In genomic region chrX:7115557-7115956, GRCh38 we compare ENCODE assay signal across 11 cellular contexts. TPM values are rescaled to one million over a fixed set of nuclear protein-coding genes. Genes with fewer than 3 reads are reported as not detected.
A peak's percentile ranks its signal among the peaks of the same experiment; 100 is the strongest.
DNase-seq lines count a peak whose midpoint lies in the region; ATAC-seq and TF ChIP-seq lines count a peak whose summit lies in the region.
"Had no signal": no experiment of that assay in that cellular context is flagged by ENCODE, and none has a peak within 500 bp of the region (broad histone marks: within the 10 kb centered on the region; RNA-seq: fewer than 3 reads in every experiment).

No MANE protein-coding gene starts in this region.

- H4K91ac ChIP-seq in mesenchymal stem cell (ENCODE audit: low read length), result no peak overlapping the region

- no peak overlapping the region for H3K14ac ChIP-seq in mesenchymal stem cell (ENCODE audit: low read length in 2 of 2)

- H3K79me2 ChIP-seq in SK-N-SH (ENCODE audit: insufficient read depth), result peaks cover 23% of the 10 kb centered on the region

- H3K9ac ChIP-seq in mesenchymal stem cell (ENCODE audit: low read length) (no peak overlapping the region), SK-N-SH (no peak overlapping the region)

- CTCF ChIA-PET in SK-N-SH (lab: Yijun Ruan, JAX), result no interaction called here

- H3K4ac ChIP-seq in mesenchymal stem cell (ENCODE audit: low read depth in 1 of 2, low read length in 2 of 2), result no peak overlapping the region

- no peak overlapping the region for H2BK5ac ChIP-seq in mesenchymal stem cell (ENCODE audit: low read depth, low read length, poor library complexity, severe bottlenecking)

- H2BK12ac ChIP-seq in mesenchymal stem cell (ENCODE audit: low read length in 2 of 2), result no peak overlapping the region

- no peak overlapping the region for H2BK15ac ChIP-seq in mesenchymal stem cell (ENCODE audit: low read depth, poor library complexity, severe bottlenecking)

- H3K18ac ChIP-seq in mesenchymal stem cell (ENCODE audit: low read depth in 1 of 2, low read length in 2 of 2), result no peak overlapping the region

- POLR2A ChIA-PET in SK-N-SH (lab: Yijun Ruan, JAX), result no interaction called here

- H2AK5ac ChIP-seq in mesenchymal stem cell (ENCODE audit: low read length, severe bottlenecking), result no peak overlapping the region

- H3K4me1 ChIP-seq in mesenchymal stem cell (ENCODE audit: control insufficient read depth, insufficient read depth, low read depth, low read length) (no peaks in the 10 kb centered on the region), SK-N-SH (ENCODE audit: control insufficient read depth in 1 of 2, insufficient read depth in 2 of 2, low read depth in 1 of 2, low read length in 1 of 2) (peaks cover 4 to 7% of the 10 kb centered on the region in 2 experiments; a peak in 3 of 4 replicates), Peyer's patch (peaks cover 0 to 2% (median 0%) of the 10 kb centered on the region in 4 donors)

- no peak for TF ChIP-seq POLR2A in Peyer's patch (IDR thresholded peaks at IDR 0.05)

- peaks cover 7% of the 10 kb centered on the region for H3K79me1 ChIP-seq in mesenchymal stem cell (replicated peaks; ENCODE audit: low read length, poor library complexity, severe bottlenecking)

- no peak for TF ChIP-seq EP300 in SK-N-SH (IDR thresholded peaks at IDR 0.05; ENCODE audit: borderline replicate concordance in 1 of 2, low read depth in 1 of 2, low read length in 1 of 2)

- no peak overlapping the region for H4K8ac ChIP-seq in mesenchymal stem cell (ENCODE audit: low read length)

- no peak overlapping the region for H2AFZ ChIP-seq in mesenchymal stem cell (ENCODE audit: low read depth, low read length)
- H2AFZ ChIP-seq in SK-N-SH (ENCODE audit: low read depth), result no peak overlapping the region

- no peaks in the 10 kb centered on the region for H3K9me2 ChIP-seq in SK-N-SH

- no peak overlapping the region for H2BK120ac ChIP-seq in mesenchymal stem cell (ENCODE audit: low read depth, low read length)

- ATAC-seq in GM18873 (IDR thresholded peaks at IDR 0.05; ENCODE audit: low FRiP score, unreplicated experiment), result peak; percentile 84
- ATAC-seq in HG02623 (IDR thresholded peaks at IDR 0.05; ENCODE audit: unreplicated experiment), result peak; percentile 70
- ATAC-seq in HG03565 (IDR thresholded peaks at IDR 0.05; ENCODE audit: unreplicated experiment), result peak; percentile 52

- H3K4me2 ChIP-seq in mesenchymal stem cell (ENCODE audit: low read length, poor library complexity, severe bottlenecking), result no peak overlapping the region
- H3K4me2 ChIP-seq in SK-N-SH, result no peak overlapping the region

- TF ChIP-seq CTCF in SK-N-SH (IDR thresholded peaks at IDR 0.05) (no peak), Peyer's patch (IDR thresholded peaks at IDR 0.05) (no peak)

- H3K27me3 ChIP-seq in mesenchymal stem cell (ENCODE audit: control insufficient read depth in 1 of 2, insufficient read depth in 1 of 2, low read length in 2 of 2) (no peaks in the 10 kb centered on the region), SK-N-SH (ENCODE audit: insufficient read depth) (no peaks in the 10 kb centered on the region), Peyer's patch (no peaks in the 10 kb centered on the region)
- H3K27me3 ChIP-seq: brain microvascular endothelial cell had no signal

- H3K27ac ChIP-seq in mesenchymal stem cell (ENCODE audit: low read length, poor library complexity, severe bottlenecking) (no peak overlapping the region), SK-N-SH (ENCODE audit: low read depth in 2 of 2, low read length in 1 of 2) (no peak overlapping the region), Peyer's patch (no peak overlapping the region)
- H3K27ac ChIP-seq: brain microvascular endothelial cell had no signal

- no peak overlapping the region for H3K4me3 ChIP-seq in mesenchymal stem cell (ENCODE audit: insufficient read depth in 1 of 2, low read depth in 1 of 2, low read length in 2 of 2)
- no peak overlapping the region for H3K4me3 ChIP-seq in SK-N-SH (ENCODE audit: low read depth in 2 of 2, low read length in 1 of 2)
- H3K4me3 ChIP-seq in Peyer's patch, result no peak overlapping the region

- H4K20me1 ChIP-seq in SK-N-SH (ENCODE audit: insufficient read depth), result peaks cover 5% of the 10 kb centered on the region

- DNase-seq in mesenchymal stem cell (peak; percentile 20), iPS-NIHi7 (ENCODE audit: extremely low spot score) (no peak), SK-N-SH (no peak), NOMO-1 (lab: John Stamatoyannopoulos, UW; ENCODE audit: unreplicated experiment in 2 of 2) (no peak), Peyer's patch (no peak)
- DNase-seq: activated CD4-positive, alpha-beta T cell treated with anti-CD3 and anti-CD28 coated beads, Interleukin-2, amount 50 U/mL, for 48 hours; brain microvascular endothelial cell; EL had no signal

- H3F3A ChIP-seq in SK-N-SH (replicated peaks; ENCODE audit: insufficient read depth), result no peaks in the 10 kb centered on the region

- H3K23ac ChIP-seq in mesenchymal stem cell (ENCODE audit: low read length in 2 of 2), result no peak overlapping the region

- WGBS in mesenchymal stem cell, result 69% methylated on average over 6 of the region's 6 CpGs
- 94% methylated on average over 6 of the region's 6 CpGs for WGBS in SK-N-SH (ENCODE audit: low lambda C conversion rate)

- no peaks in the 10 kb centered on the region for H3K36me3 ChIP-seq in mesenchymal stem cell (ENCODE audit: control insufficient read depth in 1 of 2, insufficient read depth in 2 of 2, low read depth in 1 of 2, low read length in 2 of 2)
- H3K36me3 ChIP-seq in SK-N-SH (replicated peaks in 1 of 2; ENCODE audit: control insufficient read depth in 1 of 2, insufficient read depth in 2 of 2, low read length in 1 of 2), result no peaks in the 10 kb centered on the region
- H3K36me3 ChIP-seq in Peyer's patch, result no peaks in the 10 kb centered on the region
- H3K36me3 ChIP-seq: brain microvascular endothelial cell had no signal

- no peak for TF ChIP-seq RAD21 in SK-N-SH (IDR thresholded peaks at IDR 0.05; ENCODE audit: low read length)

- H3K9me3 ChIP-seq in mesenchymal stem cell (ENCODE audit: control insufficient read depth, low read length) (no peaks in the 10 kb centered on the region), SK-N-SH (no peaks in the 10 kb centered on the region), Peyer's patch (no peaks in the 10 kb centered on the region)

TF ChIP-seq in SK-N-SH, 30 proteins besides CTCF, POLR2A, EP300 and RAD21:
- TF ChIP-seq ELF1 (IDR thresholded peaks at IDR 0.05) (no peak), SIN3A (IDR thresholded peaks at IDR 0.05; ENCODE audit: borderline replicate concordance, low read depth, low read length) (no peak), TAF1 (IDR thresholded peaks at IDR 0.05; ENCODE audit: borderline replicate concordance, low read depth, low read length) (no peak), RXRA (IDR thresholded peaks at IDR 0.05; ENCODE audit: borderline replicate concordance, low read depth) (no peak), FOSL2 (IDR thresholded peaks at IDR 0.05; ENCODE audit: borderline replicate concordance, low read depth) (no peak), JUND (IDR thresholded peaks at IDR 0.05) (no peak), POLR2AphosphoS5 (IDR thresholded peaks at IDR 0.05; ENCODE audit: low read depth, low read length) (no peak)

RNA-seq across cellular contexts. Expression of gene STS, which starts 32.0 kb away (rescaled TPM):
- 5.6 TPM for polyA plus RNA-seq in mesenchymal stem cell (2013, experiment 1 of 2)
- 5.6 TPM for polyA plus RNA-seq in mesenchymal stem cell (2013, experiment 2 of 2)
- polyA plus RNA-seq in SK-N-SH (2012; rRNA removed), result 1.1 and 1.4 TPM in 2 replicates
- polyA plus RNA-seq in SK-N-SH (2012; cell fraction: cytosol; rRNA removed), result 1.5 and 1.6 TPM in 2 replicates
- polyA plus RNA-seq in SK-N-SH (2012; cell fraction: nucleus; rRNA removed), result 0.41 and 0.71 TPM in 2 replicates
- total RNA-seq in Peyer's patch, result 1 to 10 TPM; 3.3 to 5.6 (median 4.3) TPM

RNA-seq across cellular contexts. Expression of gene PUDP, which starts 32.4 kb away (rescaled TPM):
- polyA plus RNA-seq in mesenchymal stem cell (2013, experiment 1 of 2), result 19.7 TPM
- polyA plus RNA-seq in mesenchymal stem cell (2013, experiment 2 of 2), result 19.9 TPM
- 23.0 and 23.2 TPM in 2 replicates for polyA plus RNA-seq in SK-N-SH (2012; rRNA removed)
- polyA plus RNA-seq in SK-N-SH (2012; cell fraction: cytosol; rRNA removed), result 24.7 and 26.4 TPM in 2 replicates
- 12.3 and 12.4 TPM in 2 replicates for polyA plus RNA-seq in SK-N-SH (2012; cell fraction: nucleus; rRNA removed)
- 10 to 100 TPM; 15.9 to 38.0 (median 23.9) TPM for total RNA-seq in Peyer's patch
